ENCODE assay signal across 37 cellular contexts in the genomic region with DNA sequence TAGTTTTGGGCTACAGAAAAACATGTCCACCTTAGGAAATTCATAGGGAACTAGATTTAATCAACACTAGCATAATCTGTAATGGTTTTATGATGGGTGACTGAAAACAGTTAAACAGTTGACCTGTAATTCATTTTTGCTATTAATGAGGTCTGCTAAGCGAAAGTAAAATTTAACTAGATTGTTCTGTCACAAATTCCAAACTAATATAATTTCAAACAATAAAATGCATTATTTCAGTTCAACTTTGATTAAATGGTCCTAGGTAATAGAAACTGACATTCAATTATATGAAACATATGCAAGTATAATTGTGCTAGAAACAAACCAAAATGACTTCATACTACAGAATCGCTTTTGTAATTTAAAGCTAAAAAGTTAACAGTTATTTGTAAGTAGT.
"Had no signal": no experiment of that assay in that cellular context is flagged by ENCODE, and none has a peak within 500 bp of the region (broad histone marks: within the 10 kb centered on the region; RNA-seq: fewer than 3 reads in every experiment).

No MANE protein-coding gene starts in this region.

- H3K36me3 ChIP-seq: breast epithelium had no signal

- H3K27me3 ChIP-seq: adrenal gland, body of pancreas, brain microvascular endothelial cell, breast epithelium had no signal

- DNase-seq: activated CD4-positive, alpha-beta memory T cell treated with anti-CD3 and anti-CD28 coated beads, Interleukin-2, amount 10 ng/mL, durations not matched to agents 7 days and 5 days; activated CD4-positive, alpha-beta T cell treated with anti-CD3 and anti-CD28 coated beads for 1 hour; activated CD4-positive, alpha-beta T cell treated with anti-CD3 and anti-CD28 coated beads for 36 hours; activated CD4-positive, alpha-beta T cell treated with anti-CD3 and anti-CD28 coated beads for 48 hours; activated CD4-positive, alpha-beta T cell treated with anti-CD3 and anti-CD28 coated beads, Interleukin-2, amount 10 ng/mL, durations not matched to agents 7 days and 5 days; activated CD4-positive, alpha-beta T cell treated with anti-CD3 and anti-CD28 coated beads, Interleukin-2, amount 50 U/mL, for 48 hours; activated CD4-positive, CD25-positive, alpha-beta regulatory T cell; activated CD8-positive, alpha-beta memory T cell treated with anti-CD3 and anti-CD28 coated beads for 24 hours; activated CD8-positive, alpha-beta memory T cell treated with anti-CD3 and anti-CD28 coated beads, Interleukin-2, amount 10 ng/mL, durations not matched to agents 7 days and 5 days; activated CD8-positive, alpha-beta T cell treated with anti-CD3 and anti-CD28 coated beads, Interleukin-2, amount 10 ng/mL, durations not matched to agents 7 days and 5 days; activated effector memory CD4-positive, alpha-beta T cell treated with anti-CD3 and anti-CD28 coated beads, Interleukin-2, amount 50 U/mL, for 16 hours; activated gamma-delta T cell treated with Interleukin-2 at 50 U/mL for 16 hours; activated naive CD4-positive, alpha-beta T cell; activated naive CD4-positive, alpha-beta T cell treated with anti-CD3 and anti-CD28 coated beads for 36 hours; activated naive CD4-positive, alpha-beta T cell treated with anti-CD3 and anti-CD28 coated beads, Interleukin-2, amount 50 U/mL, for 16 hours; activated naive CD8-positive, alpha-beta T cell treated with anti-CD3 and anti-CD28 coated beads for 36 hours; activated T-cell treated with anti-CD3 and anti-CD28 coated beads for 4 hours; activated T-cell treated with anti-CD3 and anti-CD28 coated beads, Interleukin-2, amount 50 U/mL, for 1 hour; activated T-cell treated with anti-CD3 and anti-CD28 coated beads, Interleukin-2, amount 50 U/mL, for 4 hours; activated T-cell treated with anti-CD3 and anti-CD28 coated beads, Interleukin-2, amount 50 U/mL, for 72 hours; adrenal gland; amniotic stem cell; aorta; body of pancreas; brain microvascular endothelial cell; central memory CD4-positive, alpha-beta T cell; T-helper 1 cell; T-helper 2 cell; T-helper 9 cell; WERI-Rb-1 had no signal

- H3K4me1 ChIP-seq: body of pancreas, breast epithelium had no signal

- H3K4me3 ChIP-seq: adrenal gland, body of pancreas, breast epithelium had no signal

- H3K27ac ChIP-seq: adrenal gland, body of pancreas, brain microvascular endothelial cell, breast epithelium, WERI-Rb-1 had no signal

- ATAC-seq: activated CD4-positive, alpha-beta T cell treated with anti-CD3 and anti-CD28 coated beads for 36 hours; activated CD4-positive, CD25-positive, alpha-beta regulatory T cell treated with anti-CD3 and anti-CD28 coated beads, Interleukin-2, amount 50 U/mL, for 24 hours; activated CD8-positive, alpha-beta memory T cell treated with anti-CD3 and anti-CD28 coated beads, Interleukin-2, amount 10 ng/mL, durations not matched to agents 7 days and 5 days; activated CD8-positive, alpha-beta T cell treated with anti-CD3 and anti-CD28 coated beads, Interleukin-2, amount 10 ng/mL, durations not matched to agents 7 days and 5 days; activated naive CD4-positive, alpha-beta T cell treated with anti-CD3 and anti-CD28 coated beads, Interleukin-2, amount 50 U/mL, for 72 hours; activated T-cell treated with anti-CD3 and anti-CD28 coated beads, Interleukin-2, amount 50 U/mL, for 4 hours; activated T-cell treated with anti-CD3 and anti-CD28 coated beads, Interleukin-2, amount 50 U/mL, for 72 hours; activated T-helper 17 cell treated with anti-CD3 and anti-CD28 coated beads, Interleukin-2, amount 50 U/mL, for 72 hours; body of pancreas; WTC11 had no signal

- H3K9me3 ChIP-seq: adrenal gland, body of pancreas, breast epithelium had no signal

- FAIRE-seq: astrocyte, TTC549 had no signal
